14 cellular contexts compared by ENCODE assay signal in the genomic region with DNA sequence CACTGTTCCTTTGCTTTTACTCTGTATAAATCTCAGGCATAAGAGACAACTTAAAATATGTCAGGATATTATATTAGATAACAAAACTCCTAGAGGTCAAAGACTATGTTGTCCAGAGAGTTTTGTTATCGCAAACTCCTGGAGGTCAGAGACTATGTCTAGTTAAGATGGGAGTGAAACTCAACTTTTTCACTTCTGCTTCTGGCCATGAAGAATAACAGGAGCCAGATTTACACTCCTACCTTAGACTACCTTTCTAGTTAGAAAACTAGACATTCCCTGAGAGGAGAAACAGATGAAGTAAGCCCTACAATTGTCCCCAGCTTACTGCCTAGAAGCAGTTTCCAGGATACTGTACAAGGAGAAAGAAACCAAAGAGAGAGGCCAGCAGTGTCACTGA.
DNase-seq lines count a peak whose midpoint lies in the region; ATAC-seq and TF ChIP-seq lines count a peak whose summit lies in the region.
"Had no signal": no experiment of that assay in that cellular context is flagged by ENCODE, and none has a peak within 500 bp of the region (broad histone marks: within the 10 kb centered on the region; RNA-seq: fewer than 3 reads in every experiment).

No MANE protein-coding gene starts in this region.

- TF ChIP-seq EP300 in transverse colon (IDR thresholded peaks at IDR 0.05; ENCODE audit: low read depth), result no peak

- H3K9me3 ChIP-seq in transverse colon (no peaks in the 10 kb centered on the region), testis (no peaks in the 10 kb centered on the region)
- H3K9me3 ChIP-seq: breast epithelium had no signal

- intact Hi-C loops in transverse colon (cut with DNase I; ENCODE audit: low total_unique reads) (no loop called here), testis (cut with DNase I; ENCODE audit: low total_unique reads) (no loop called here)

- in situ Hi-C loops in transverse colon (cut with MboI; ENCODE audit: low pct_ligation_motif_present in 1 of 4, low pct_unique_long_range_greater_than_20kb in 1 of 4, low sequenced_read_pairs in 3 of 4), result no loop called here

- H3K27ac ChIP-seq in transverse colon (no peak overlapping the region), testis (no peak overlapping the region)
- H3K27ac ChIP-seq: breast epithelium had no signal

- H3K4me1 ChIP-seq in transverse colon, result no peaks in the 10 kb centered on the region
- no peaks in the 10 kb centered on the region for H3K4me1 ChIP-seq in testis
- H3K4me1 ChIP-seq: breast epithelium had no signal

- no peaks in the 10 kb centered on the region for H3K27me3 ChIP-seq in transverse colon
- H3K27me3 ChIP-seq in testis, result no peaks in the 10 kb centered on the region
- H3K27me3 ChIP-seq: breast epithelium had no signal

- ATAC-seq in GM18499 (IDR thresholded peaks at IDR 0.05; ENCODE audit: insufficient read depth, unreplicated experiment) (peak; percentile 73), GM19452 (IDR thresholded peaks at IDR 0.05; ENCODE audit: unreplicated experiment) (peak; percentile 75), HG02763 (IDR thresholded peaks at IDR 0.05; ENCODE audit: unreplicated experiment) (peak; percentile 78), HG03439 (IDR thresholded peaks at IDR 0.05; ENCODE audit: unreplicated experiment) (peak; percentile 96)
- ATAC-seq: WTC11 had no signal

- H3K4me3 ChIP-seq in transverse colon (no peak overlapping the region), testis (no peak overlapping the region)
- H3K4me3 ChIP-seq: breast epithelium had no signal

- TF ChIP-seq CTCF in transverse colon (IDR thresholded peaks at IDR 0.05) (no peak), testis (IDR thresholded peaks at IDR 0.05) (no peak)

- no peaks in the 10 kb centered on the region for H3K36me3 ChIP-seq in transverse colon
- H3K36me3 ChIP-seq in testis (ENCODE audit: low read depth, missing control alignments), result no peaks in the 10 kb centered on the region
- H3K36me3 ChIP-seq: breast epithelium had no signal

- no peak for TF ChIP-seq POLR2A in transverse colon (IDR thresholded peaks at IDR 0.05)
- no peak for TF ChIP-seq POLR2A in testis (IDR thresholded peaks at IDR 0.05)

- DNase-seq in NCI-H1092 treated with DMSO at 0.1 percent for 48 hours (lab: John Stamatoyannopoulos, UW) (no peak), transverse colon (no peak), testis (no peak)
- no peak for DNase-seq in stimulated activated CD4-positive, alpha-beta T cell treated with anti-CD3 and anti-CD28 coated beads, Interleukin-12 subunit alpha, Interleukin-12 subunit beta, amount 100 ng/mL, for 4 hours
- DNase-seq: NCI-H524 treated with DMSO at 0.1 percent for 48 hours; SHP77 treated with DMSO at 0.1 percent for 48 hours; stimulated activated CD4-positive, alpha-beta T cell treated with anti-CD3 and anti-CD28 coated beads, Interleukin-4, amount 100 ng/mL, for 1 hour; substantia nigra had no signal

- 88 to 97% methylated on average over 1 of the region's 1 CpG for WGBS in transverse colon (ENCODE audit: low coverage in 1 of 2), 2 donors
- 76 to 85% methylated on average over 1 of the region's 1 CpG for WGBS in testis, 2 donors
